1 cellular context compared by ENCODE assay signal in the genomic region with DNA sequence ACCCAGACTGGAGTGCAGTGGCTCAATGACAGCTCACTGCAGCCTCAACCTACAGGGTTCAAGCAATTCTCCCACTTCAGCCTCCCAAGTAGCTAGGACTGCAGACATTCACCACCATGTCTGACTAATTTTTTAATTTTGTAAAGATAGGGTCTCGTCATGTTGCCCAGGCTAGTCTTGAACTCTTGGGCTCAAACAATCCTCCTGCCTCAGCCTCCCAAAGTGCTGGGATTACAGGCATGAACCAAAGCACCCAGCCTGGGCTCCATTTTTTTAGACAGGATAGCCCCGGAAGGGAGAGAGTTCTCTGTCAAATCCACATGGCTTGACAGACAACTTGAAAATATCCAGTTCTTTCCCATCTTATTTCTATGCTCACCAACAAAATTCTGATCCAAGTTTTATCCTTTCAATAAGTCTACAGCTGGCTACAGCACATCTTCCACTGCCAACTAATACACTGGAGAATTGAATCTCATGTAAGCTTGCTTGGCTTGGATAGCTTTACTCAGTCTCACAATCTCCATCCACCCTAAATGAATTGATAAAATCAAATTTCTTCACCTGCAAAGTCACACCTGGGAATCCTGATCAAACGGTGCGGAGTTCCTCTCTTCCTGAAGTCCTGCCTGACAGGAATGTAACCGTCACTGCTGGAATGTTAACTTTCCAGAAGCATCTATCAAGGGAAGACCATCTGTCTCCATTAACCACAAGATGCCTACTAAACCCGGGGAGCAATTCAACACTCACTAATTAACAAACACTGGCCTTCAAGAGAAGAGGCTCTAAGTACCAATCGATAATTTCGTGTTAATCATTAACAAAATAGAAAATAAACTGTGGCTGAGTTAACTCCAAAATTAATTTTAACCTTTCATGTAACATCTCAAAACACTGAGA.
A peak's percentile ranks its signal among the peaks of the same experiment; 100 is the strongest.
TF ChIP-seq lines count a peak whose summit lies in the region.

No MANE protein-coding gene starts in this region.

TF ChIP-seq in HepG2, 621 proteins besides CTCF, POLR2A, EP300 and RAD21 (continued from another document and continues in another):
- TF ChIP-seq MAX (IDR thresholded peaks at IDR 0.05) (no peak), ZSCAN21 (CRISPR knock-in tag; IDR thresholded peaks at IDR 0.05; ENCODE audit: borderline replicate concordance) (no peak), AHDC1 (CRISPR knock-in tag; IDR thresholded peaks at IDR 0.05; ENCODE audit: borderline replicate concordance) (peak; percentile 72; the same call in 1 of the 2 replicates), IRX3 (CRISPR knock-in tag; IDR thresholded peaks at IDR 0.05; ENCODE audit: borderline replicate concordance, low read depth) (no peak), ZNF615 (CRISPR knock-in tag; IDR thresholded peaks at IDR 0.05; ENCODE audit: borderline replicate concordance) (no peak), HES4 (CRISPR knock-in tag; IDR thresholded peaks at IDR 0.05; ENCODE audit: borderline replicate concordance) (no peak), ZNF136 (CRISPR knock-in tag; IDR thresholded peaks at IDR 0.05; ENCODE audit: low read depth) (peak; percentile 65; the same call in 1 of the 2 replicates), ZBTB25 (CRISPR knock-in tag; IDR thresholded peaks at IDR 0.05) (0 out of 2 replicates have a peak, but pooled peaks have one; percentile 27), IKZF4 (CRISPR knock-in tag; IDR thresholded peaks at IDR 0.05; ENCODE audit: borderline replicate concordance, low read depth, not compliant biosample characterization) (no peak), LCORL (IDR thresholded peaks at IDR 0.05) (no peak), LCORL (CRISPR knock-in tag; IDR thresholded peaks at IDR 0.05) (0 out of 2 replicates have a peak, but pooled peaks have one; percentile 42), CBX5 (CRISPR knock-in tag; IDR thresholded peaks at IDR 0.05; ENCODE audit: borderline replicate concordance) (no peak), CSRNP1 (CRISPR knock-in tag; IDR thresholded peaks at IDR 0.05) (0 out of 2 replicates have a peak, but pooled peaks have one; percentile 25), AKAP8 (CRISPR knock-in tag; IDR thresholded peaks at IDR 0.05) (no peak), RERE (CRISPR knock-in tag; IDR thresholded peaks at IDR 0.05; ENCODE audit: low read depth) (peak; percentile 47; the same call in 1 of the 2 replicates), ZNF720 (CRISPR knock-in tag; IDR thresholded peaks at IDR 0.05) (no peak), MTA1 (CRISPR knock-in tag; IDR thresholded peaks at IDR 0.05; ENCODE audit: borderline replicate concordance) (no peak), ZNF451 (CRISPR knock-in tag; IDR thresholded peaks at IDR 0.05) (0 out of 2 replicates have a peak, but pooled peaks have one; percentile 31), AGO2 (optimal IDR thresholded peaks at IDR 0.05; ENCODE audit: low read depth, low read length) (no peak), ARID3A (IDR thresholded peaks at IDR 0.05; ENCODE audit: low read depth, low read length) (peak; percentile 64; the same call in 1 of the 2 replicates), MIER3 (CRISPR knock-in tag; IDR thresholded peaks at IDR 0.05; ENCODE audit: borderline replicate concordance) (peak; percentile 56; the same call in 1 of the 2 replicates)
- TF ChIP-seq, protein P1, sequence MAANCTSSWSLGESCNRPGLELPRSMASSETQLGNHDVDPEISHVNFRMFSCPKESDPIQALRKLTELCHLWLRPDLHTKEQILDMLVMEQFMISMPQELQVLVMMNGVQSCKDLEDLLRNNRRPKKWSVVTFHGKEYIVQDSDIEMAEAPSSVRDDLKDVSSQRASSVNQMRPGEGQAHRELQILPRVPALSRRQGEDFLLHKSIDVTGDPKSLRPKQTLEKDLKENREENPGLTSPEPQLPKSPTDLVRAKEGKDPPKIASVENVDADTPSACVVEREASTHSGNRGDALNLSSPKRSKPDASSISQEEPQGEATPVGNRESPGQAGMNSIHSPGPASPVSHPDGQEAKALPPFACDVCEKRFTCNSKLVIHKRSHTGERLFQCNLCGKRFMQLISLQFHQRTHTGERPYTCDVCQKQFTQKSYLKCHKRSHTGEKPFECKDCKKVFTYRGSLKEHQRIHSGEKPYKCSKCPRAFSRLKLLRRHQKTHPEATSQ (CRISPR knock-in tag; IDR thresholded peaks at IDR 0.05; ENCODE audit: borderline replicate concordance): no peak
- TF ChIP-seq, protein P2, sequence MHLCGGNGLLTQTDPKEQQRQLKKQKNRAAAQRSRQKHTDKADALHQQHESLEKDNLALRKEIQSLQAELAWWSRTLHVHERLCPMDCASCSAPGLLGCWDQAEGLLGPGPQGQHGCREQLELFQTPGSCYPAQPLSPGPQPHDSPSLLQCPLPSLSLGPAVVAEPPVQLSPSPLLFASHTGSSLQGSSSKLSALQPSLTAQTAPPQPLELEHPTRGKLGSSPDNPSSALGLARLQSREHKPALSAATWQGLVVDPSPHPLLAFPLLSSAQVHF (CRISPR knock-in tag; IDR thresholded peaks at IDR 0.05): no peak
- TF ChIP-seq, protein P3, sequence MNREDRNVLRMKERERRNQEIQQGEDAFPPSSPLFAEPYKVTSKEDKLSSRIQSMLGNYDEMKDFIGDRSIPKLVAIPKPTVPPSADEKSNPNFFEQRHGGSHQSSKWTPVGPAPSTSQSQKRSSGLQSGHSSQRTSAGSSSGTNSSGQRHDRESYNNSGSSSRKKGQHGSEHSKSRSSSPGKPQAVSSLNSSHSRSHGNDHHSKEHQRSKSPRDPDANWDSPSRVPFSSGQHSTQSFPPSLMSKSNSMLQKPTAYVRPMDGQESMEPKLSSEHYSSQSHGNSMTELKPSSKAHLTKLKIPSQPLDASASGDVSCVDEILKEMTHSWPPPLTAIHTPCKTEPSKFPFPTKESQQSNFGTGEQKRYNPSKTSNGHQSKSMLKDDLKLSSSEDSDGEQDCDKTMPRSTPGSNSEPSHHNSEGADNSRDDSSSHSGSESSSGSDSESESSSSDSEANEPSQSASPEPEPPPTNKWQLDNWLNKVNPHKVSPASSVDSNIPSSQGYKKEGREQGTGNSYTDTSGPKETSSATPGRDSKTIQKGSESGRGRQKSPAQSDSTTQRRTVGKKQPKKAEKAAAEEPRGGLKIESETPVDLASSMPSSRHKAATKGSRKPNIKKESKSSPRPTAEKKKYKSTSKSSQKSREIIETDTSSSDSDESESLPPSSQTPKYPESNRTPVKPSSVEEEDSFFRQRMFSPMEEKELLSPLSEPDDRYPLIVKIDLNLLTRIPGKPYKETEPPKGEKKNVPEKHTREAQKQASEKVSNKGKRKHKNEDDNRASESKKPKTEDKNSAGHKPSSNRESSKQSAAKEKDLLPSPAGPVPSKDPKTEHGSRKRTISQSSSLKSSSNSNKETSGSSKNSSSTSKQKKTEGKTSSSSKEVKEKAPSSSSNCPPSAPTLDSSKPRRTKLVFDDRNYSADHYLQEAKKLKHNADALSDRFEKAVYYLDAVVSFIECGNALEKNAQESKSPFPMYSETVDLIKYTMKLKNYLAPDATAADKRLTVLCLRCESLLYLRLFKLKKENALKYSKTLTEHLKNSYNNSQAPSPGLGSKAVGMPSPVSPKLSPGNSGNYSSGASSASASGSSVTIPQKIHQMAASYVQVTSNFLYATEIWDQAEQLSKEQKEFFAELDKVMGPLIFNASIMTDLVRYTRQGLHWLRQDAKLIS (CRISPR knock-in tag; IDR thresholded peaks at IDR 0.05): 0 out of 2 replicates have a peak, but pooled peaks have one; percentile 47
